Comparison of ENCODE assay signal across 8 cellular contexts in the genomic region with DNA sequence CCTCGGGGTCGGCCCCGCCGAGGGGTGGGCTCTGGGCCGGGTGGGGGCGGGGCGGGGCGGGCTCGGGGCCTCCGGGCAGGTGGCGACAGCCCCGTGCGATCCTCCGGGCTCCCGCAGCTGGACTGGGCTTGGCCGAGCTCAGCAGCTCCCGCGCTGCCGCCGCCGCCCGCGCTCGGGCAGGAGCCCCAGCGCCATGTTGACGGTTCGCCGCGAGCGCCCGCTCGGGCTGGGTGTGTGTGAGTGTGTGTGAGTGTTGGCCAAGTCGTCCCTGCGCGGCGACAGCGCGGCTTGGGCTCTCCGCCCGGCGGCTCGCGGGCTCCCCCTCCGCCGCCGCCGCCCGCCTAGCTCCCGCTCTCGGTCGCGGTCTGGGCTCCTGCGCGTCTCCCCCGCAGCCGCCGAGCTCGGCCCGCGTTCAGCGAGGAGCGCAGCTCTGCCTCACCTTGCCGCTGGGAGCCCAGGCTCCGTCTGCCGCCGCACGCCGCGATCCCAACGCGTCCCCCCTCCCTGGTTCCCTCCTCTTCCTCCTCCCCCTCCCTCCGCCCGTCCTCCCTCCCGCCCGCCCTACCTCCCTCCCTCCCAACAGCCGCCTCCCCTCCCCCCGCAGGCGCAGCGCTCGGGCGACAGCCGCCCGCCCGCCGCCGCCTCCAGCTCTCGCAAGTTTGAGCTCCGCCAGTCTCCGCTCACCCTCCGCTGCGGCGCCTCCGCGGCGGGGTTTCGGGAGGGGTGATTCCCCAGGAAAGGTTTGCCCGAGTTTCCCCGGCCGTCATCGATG. TPM values are rescaled to one million over a fixed set of nuclear protein-coding genes. Genes with fewer than 3 reads are reported as not detected.
DNase-seq lines count a peak whose midpoint lies in the region; ATAC-seq and TF ChIP-seq lines count a peak whose summit lies in the region.

A gene (minus strand): TSS at position 467 of the 772 bp plus-strand sequence. CDS start 20,029 bp downstream, outside the sequence.

- H3K9me3 ChIP-seq in PC-3 (ENCODE audit: low read length): no peaks in the 10 kb centered on the region

- ATAC-seq in HG03159 (IDR thresholded peaks at IDR 0.05; ENCODE audit: unreplicated experiment) (peak; percentile 17), PC-3 (peak; percentile 19), GM21515 (IDR thresholded peaks at IDR 0.05; ENCODE audit: unreplicated experiment) (no peak)

- peak within 1 kb of the TSS; percentile 83 for H3K4me3 Mint-ChIP-seq in nephron progenitor cell

- peaks cover 42% of the 10 kb centered on the region for H3K79me2 ChIP-seq in PC-3 (ENCODE audit: low read length)

- CTCF ChIA-PET in PC-3 (lab: Charles Lee): interaction anchor here (0.8 to 1.2 kb wide), 3 partner anchors 80 to 367 kb away, joined by 3 to 5 read pairs (median 4); no protein-coding TSS in a partner anchor

- peak within 1 kb of the TSS; percentile 99 for H3K4me2 ChIP-seq in PC-3 (ENCODE audit: low read length)

- H3K4me1 Mint-ChIP-seq in nephron progenitor cell: peaks cover 56% of the 10 kb centered on the region

- peaks cover 18% of the 10 kb centered on the region for H3K27me3 Mint-ChIP-seq in nephron progenitor cell (ENCODE audit: low read depth, poor library complexity)

- DNase-seq in EL (peak; percentile 70), PC-3 (peak; percentile 62), activated T-helper 1 cell treated with Interleukin-2 at 50 U/mL for 16 hours (ENCODE audit: low read depth) (peak; percentile 66), fibroblast of gingiva (ENCODE audit: low read depth) (peak; percentile 75), nephron progenitor cell (peak; percentile 67), superior temporal gyrus (ENCODE audit: extremely low spot score) (peak; percentile 59)

- H4K20me1 ChIP-seq in PC-3 (ENCODE audit: low read length): peaks cover 11% of the 10 kb centered on the region; the same call in 1 of the 2 replicates

- BruUV-seq in PC-3 (replicated peaks; lab: Mats Ljungman, UMichigan): no TSS peak

- peak within 1 kb of the TSS; percentile 92 for H3K4me3 ChIP-seq in PC-3 (ENCODE audit: low read length)

- H2AFZ ChIP-seq in PC-3 (ENCODE audit: low read length): peak within 1 kb of the TSS; percentile 48; the same call in 1 of the 2 replicates

- H3K9me3 Mint-ChIP-seq in nephron progenitor cell: peaks cover 16% of the 10 kb centered on the region

- no peaks in the 10 kb centered on the region for H3K36me3 Mint-ChIP-seq in nephron progenitor cell (ENCODE audit: low read depth)

- no peak within 1 kb of the TSS for H3K27ac Mint-ChIP-seq in nephron progenitor cell

- H3K36me3 ChIP-seq in PC-3 (ENCODE audit: low read depth, low read length): no peaks in the 10 kb centered on the region

- TF ChIP-seq CTCF in PC-3 (conservative IDR thresholded peaks at IDR 0.05; ENCODE audit: low read depth, low read length) (no peak), nephron progenitor cell (IDR thresholded peaks at IDR 0.05) (no peak)

- H3F3A ChIP-seq in PC-3 (ENCODE audit: low read length, unreplicated experiment): peaks cover 4% of the 10 kb centered on the region

- no peaks in the 10 kb centered on the region for H3K9me2 ChIP-seq in PC-3 (replicated peaks; ENCODE audit: low read length)

- POLR2A ChIA-PET in PC-3 (lab: Charles Lee; ENCODE audit: unreplicated experiment): interaction anchor here (0.5 to 2.0 kb wide), 7 partner anchors 8 to 137 kb away, joined by 3 to 12 read pairs (median 4); no protein-coding TSS in a partner anchor

- peak within 1 kb of the TSS; percentile 47 for H3K9ac ChIP-seq in PC-3 (ENCODE audit: low read length)

- H3K4me1 ChIP-seq in PC-3 (ENCODE audit: insufficient read depth, low read length): peaks cover 34% of the 10 kb centered on the region

- H3K27ac ChIP-seq in PC-3 (ENCODE audit: low read length): no peak within 1 kb of the TSS

- H3K27me3 ChIP-seq in PC-3 (ENCODE audit: low read length): no peaks in the 10 kb centered on the region

- intact Hi-C loops in PC-3 (cut with micrococcal nuclease): loop anchor here (5.0 kb wide), 3 partner anchors 85 to 365 kb away; no protein-coding TSS in a partner anchor

RNA-seq across cellular contexts. Expression of the gene that starts here (rescaled TPM):
- 21.8 and 41.9 TPM in 2 replicates for total RNA-seq in PC-3 (2014; rRNA removed)
